In genomic region chr17:9239821-9240658, GRCh38 we compare ENCODE assay signal across 8 cellular contexts.
DNase-seq lines count a peak whose midpoint lies in the region; ATAC-seq lines count a peak whose summit lies in the region.

No MANE protein-coding gene starts in this region.

- H3K27ac ChIP-seq in caudate nucleus (ENCODE audit: low read depth, low read length) = peak overlapping the region; percentile 87

- ATAC-seq in GM18511 (IDR thresholded peaks at IDR 0.05; ENCODE audit: unreplicated experiment) = peak; percentile 63
- ATAC-seq in HG03565 (IDR thresholded peaks at IDR 0.05; ENCODE audit: unreplicated experiment) = peak; percentile 53
- peak; percentile 69 to 78 for ATAC-seq in activated CD4-positive, CD25-positive, alpha-beta regulatory T cell treated with anti-CD3 and anti-CD28 coated beads, Interleukin-2, amount 50 U/mL, for 24 hours

- peak in 45 of 61 donors; percentile 8 to 85 (median 39) for DNase-seq in caudate nucleus (lab: John Stamatoyannopoulos, UW)
- peak; percentile 67 for DNase-seq in iris pigment epithelial cell (ENCODE audit: low read depth)
- peak; percentile 72 for DNase-seq in stimulated activated CD4-positive, alpha-beta T cell treated with anti-CD3 and anti-CD28 coated beads, Interleukin-15, amount 100 ng/mL, for 24 hours
- DNase-seq in NCI-H2107 treated with DMSO at 0.1 percent for 48 hours (lab: John Stamatoyannopoulos, UW; ENCODE audit: unreplicated experiment) = no peak
- no peak for DNase-seq in NCI-H345 (lab: John Stamatoyannopoulos, UW)

Comparison
In these comparisons a context has a peak if more than half of its experiments do, and no peak if none do; other contexts are left out.
1. DNase-seq: peak in caudate nucleus (45 of 61), iris pigment epithelial cell (single experiment) and stimulated activated CD4-positive, alpha-beta T cell treated with anti-CD3 and anti-CD28 coated beads, Interleukin-15, amount 100 ng/mL, for 24 hours (single experiment); none in NCI-H2107 treated with DMSO at 0.1 percent for 48 hours (single experiment) and NCI-H345 (single experiment).
2. Peak in every context shown above with its lines, with median percentiles within 50 percentile points of each other: ATAC-seq.